Comparison of ENCODE assay signal across 14 cellular contexts in genomic region chr20:51360451-51361230, GRCh38.
DNase-seq lines count a peak whose midpoint lies in the region; TF ChIP-seq lines count a peak whose summit lies in the region.
"Had no signal": no experiment of that assay in that cellular context is flagged by ENCODE, and none has a peak within 500 bp of the region (broad histone marks: within the 10 kb centered on the region; RNA-seq: fewer than 3 reads in every experiment).

No MANE protein-coding gene starts in this region.

- no peak overlapping the region for H3K4me3 ChIP-seq in skeletal muscle satellite cell (ENCODE audit: low read length)
- H3K4me3 ChIP-seq in H7 (ENCODE audit: insufficient read depth, low read depth, low read length): no peak overlapping the region

- H3K27ac Mint-ChIP-seq in endothelial cell (ENCODE audit: unreplicated experiment): no peak overlapping the region
- no peak overlapping the region for H3K27ac Mint-ChIP-seq in mesothelial cell of epicardium
- H3K27ac Mint-ChIP-seq: stimulated activated memory B cell treated with anti-CD40 and anti-IgM and Interleukin-4, amounts not matched to agents 10 μg/mL and 1 μg/mL and 100 μg/mL, for 72 hours had no signal

- H3K27me3 Mint-ChIP-seq in endothelial cell (ENCODE audit: unreplicated experiment): peaks cover 4% of the 10 kb centered on the region
- no peaks in the 10 kb centered on the region for H3K27me3 Mint-ChIP-seq in mesothelial cell of epicardium (ENCODE audit: low read depth)

- no peak overlapping the region for H3K4me3 Mint-ChIP-seq in endothelial cell (ENCODE audit: unreplicated experiment)
- H3K4me3 Mint-ChIP-seq in mesothelial cell of epicardium: no peak overlapping the region
- H3K4me3 Mint-ChIP-seq: stimulated activated memory B cell treated with anti-CD40 and anti-IgM and Interleukin-4, amounts not matched to agents 10 μg/mL and 1 μg/mL and 100 μg/mL, for 72 hours had no signal

- peaks cover 4% of the 10 kb centered on the region for H3K9me3 Mint-ChIP-seq in endothelial cell (ENCODE audit: unreplicated experiment)
- H3K9me3 Mint-ChIP-seq in mesothelial cell of epicardium: peaks cover 18% of the 10 kb centered on the region

- H3K36me3 Mint-ChIP-seq in endothelial cell (ENCODE audit: low read depth, unreplicated experiment) (no peaks in the 10 kb centered on the region), mesothelial cell of epicardium (peaks cover 6% of the 10 kb centered on the region)

- DNase-seq in GOT3 (lab: John Stamatoyannopoulos, UW) (peak; percentile 54), SW480 (ENCODE audit: low spot score) (peak; percentile 72), fibroblast of the conjunctiva (ENCODE audit: low read depth) (peak; percentile 37), endothelial cell (ENCODE audit: low spot score) (no peak), hippocampal formation (lab: John Stamatoyannopoulos, UW) (no peak), mesothelial cell of epicardium (ENCODE audit: low spot score in 2 of 2, unreplicated experiment in 2 of 2) (no peak), H7 (no peak)
- DNase-seq: activated CD4-positive, alpha-beta T cell treated with anti-CD3 and anti-CD28 coated beads for 48 hours; activated naive CD4-positive, alpha-beta T cell treated with anti-CD3 and anti-CD28 coated beads, Interleukin-2, amount 50 U/mL, for 16 hours; erythroblast; NCI-H2081 treated with DMSO at 0.1 percent for 48 hours; SHP77 treated with DMSO at 0.1 percent for 48 hours had no signal

- no peak for TF ChIP-seq CTCF in endothelial cell (IDR thresholded peaks at IDR 0.05; ENCODE audit: unreplicated experiment)
- no peak for TF ChIP-seq CTCF in mesothelial cell of epicardium (IDR thresholded peaks at IDR 0.05; ENCODE audit: unreplicated experiment)

- no peaks in the 10 kb centered on the region for H3K4me1 Mint-ChIP-seq in endothelial cell (ENCODE audit: unreplicated experiment)
- no peaks in the 10 kb centered on the region for H3K4me1 Mint-ChIP-seq in mesothelial cell of epicardium
- H3K4me1 Mint-ChIP-seq: stimulated activated memory B cell treated with anti-CD40 and anti-IgM and Interleukin-4, amounts not matched to agents 10 μg/mL and 1 μg/mL and 100 μg/mL, for 72 hours had no signal

- H3K27me3 ChIP-seq in skeletal muscle satellite cell (ENCODE audit: control insufficient read depth, insufficient read depth, low read length) (no peaks in the 10 kb centered on the region), H7 (ENCODE audit: control insufficient read depth, insufficient read depth, low read length) (no peaks in the 10 kb centered on the region)

- peaks cover 8% of the 10 kb centered on the region for H3K9me3 ChIP-seq in skeletal muscle satellite cell (replicated peaks; ENCODE audit: low read length)

- H3K4me2 ChIP-seq in skeletal muscle satellite cell (ENCODE audit: low read length): peak overlapping the region; percentile 46

- peak overlapping the region; percentile 85 for H3K9ac ChIP-seq in skeletal muscle satellite cell (ENCODE audit: low read depth, low read length)

- H3K36me3 ChIP-seq in skeletal muscle satellite cell (ENCODE audit: insufficient read depth, low read length): no peaks in the 10 kb centered on the region
- no peaks in the 10 kb centered on the region for H3K36me3 ChIP-seq in H7 (replicated peaks; ENCODE audit: control insufficient read depth, insufficient read depth, low read length)

- H3K4me1 ChIP-seq in skeletal muscle satellite cell (ENCODE audit: control insufficient read depth, insufficient read depth, low read length): peaks cover 33% of the 10 kb centered on the region

Comparison
In these comparisons a context has a peak if more than half of its experiments do, and no peak if none do; other contexts are left out.
1. DNase-seq: peak in GOT3 (single experiment), SW480 (single experiment) and fibroblast of the conjunctiva (single experiment); none in endothelial cell (single experiment), hippocampal formation (0 of 2), mesothelial cell of epicardium (0 of 2) and H7 (single experiment).